ENCODE assay signal across 9 cellular contexts in the genomic region with DNA sequence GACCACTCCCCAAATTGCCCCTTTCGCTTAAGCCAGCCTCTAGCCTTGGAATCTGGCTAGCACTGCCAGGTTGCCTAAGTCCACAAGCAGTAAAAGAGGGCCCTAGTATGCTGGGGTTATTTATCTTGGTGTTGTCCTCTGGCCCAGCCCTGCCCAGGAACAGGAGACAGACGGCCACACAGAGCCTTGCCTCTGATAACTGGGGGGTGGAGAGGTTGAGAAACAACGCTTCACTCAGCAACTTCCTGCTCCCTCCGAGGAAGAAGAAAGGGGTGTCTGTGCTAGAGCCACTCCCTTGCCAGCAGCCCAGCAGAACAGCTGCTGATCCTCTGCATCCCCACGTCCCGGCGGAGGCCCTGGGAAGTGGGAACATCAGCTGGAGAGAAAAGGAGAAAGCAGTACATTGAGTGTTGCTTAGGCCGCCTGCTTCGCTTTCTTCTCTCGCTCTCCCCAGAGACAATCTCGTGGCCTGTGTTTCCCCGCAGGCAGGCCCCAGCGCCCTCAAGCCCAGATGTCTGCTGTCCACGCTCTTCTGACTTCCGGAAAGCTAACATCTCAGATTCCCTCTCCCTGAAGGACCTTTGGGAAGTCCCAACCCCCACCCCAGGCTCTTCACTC. TPM values are rescaled to one million over a fixed set of nuclear protein-coding genes. Genes with fewer than 3 reads are reported as not detected.
A peak's percentile ranks its signal among the peaks of the same experiment; 100 is the strongest.
DNase-seq lines count a peak whose midpoint lies in the region; ATAC-seq and TF ChIP-seq lines count a peak whose summit lies in the region.
"Had no signal": no experiment of that assay in that cellular context is flagged by ENCODE, and none has a peak within 500 bp of the region (broad histone marks: within the 10 kb centered on the region; RNA-seq: fewer than 3 reads in every experiment).

No MANE protein-coding gene starts in this region.

- POLR2A ChIA-PET in activated CD4-positive, alpha-beta T cell treated with anti-CD3 and anti-CD28 coated beads, Interleukin-2, amount 10 ng/mL, durations not matched to agents 7 days and 5 days (lab: Charles Lee): no interaction called here

- peaks cover under 1% of the 10 kb centered on the region for H3K27me3 ChIP-seq in NT2/D1 (ENCODE audit: insufficient read depth, insufficient read length)

- H3K9me3 Mint-ChIP-seq in activated CD4-positive, alpha-beta T cell treated with anti-CD3 and anti-CD28 coated beads, Interleukin-2, amount 10 ng/mL, durations not matched to agents 7 days and 5 days: no peaks in the 10 kb centered on the region

- H3K27ac Mint-ChIP-seq in activated CD4-positive, alpha-beta T cell treated with anti-CD3 and anti-CD28 coated beads, Interleukin-2, amount 10 ng/mL, durations not matched to agents 7 days and 5 days: no peak overlapping the region

- CTCF ChIA-PET in activated CD4-positive, alpha-beta T cell treated with anti-CD3 and anti-CD28 coated beads, Interleukin-2, amount 10 ng/mL, durations not matched to agents 7 days and 5 days (lab: Charles Lee): no interaction called here

- no peaks in the 10 kb centered on the region for H3K36me3 ChIP-seq in NT2/D1 (ENCODE audit: insufficient read depth, insufficient read length, low read length)

- no peaks in the 10 kb centered on the region for H3K4me1 ChIP-seq in NT2/D1 (ENCODE audit: insufficient read depth, insufficient read length)

- H3K4me3 ChIP-seq in NT2/D1 (ENCODE audit: insufficient read length, low read depth) (no peak overlapping the region), fibroblast of villous mesenchyme (ENCODE audit: low read depth, low read length) (no peak overlapping the region)

- H3K4me1 Mint-ChIP-seq in activated CD4-positive, alpha-beta T cell treated with anti-CD3 and anti-CD28 coated beads, Interleukin-2, amount 10 ng/mL, durations not matched to agents 7 days and 5 days: no peaks in the 10 kb centered on the region

- peaks cover 4% of the 10 kb centered on the region for H3K27me3 Mint-ChIP-seq in activated CD4-positive, alpha-beta T cell treated with anti-CD3 and anti-CD28 coated beads, Interleukin-2, amount 10 ng/mL, durations not matched to agents 7 days and 5 days

- no peaks in the 10 kb centered on the region for H3K36me3 Mint-ChIP-seq in activated CD4-positive, alpha-beta T cell treated with anti-CD3 and anti-CD28 coated beads, Interleukin-2, amount 10 ng/mL, durations not matched to agents 7 days and 5 days (ENCODE audit: low read depth)

- TF ChIP-seq CTCF in fibroblast of villous mesenchyme (IDR thresholded peaks at IDR 0.05; ENCODE audit: insufficient read depth, low read depth, low read length): no peak
- TF ChIP-seq CTCF in omental fat pad (IDR thresholded peaks at IDR 0.05): no peak

- H3K9ac ChIP-seq in NT2/D1 (ENCODE audit: insufficient read length, low read depth): peak overlapping the region; percentile 42

- H3K4me3 Mint-ChIP-seq in activated CD4-positive, alpha-beta T cell treated with anti-CD3 and anti-CD28 coated beads, Interleukin-2, amount 10 ng/mL, durations not matched to agents 7 days and 5 days: no peak overlapping the region

- no peaks in the 10 kb centered on the region for H3K9me3 ChIP-seq in NT2/D1 (ENCODE audit: insufficient read depth, low read length)

- DNase-seq in NT2/D1 (ENCODE audit: low read depth, low spot score) (no peak), fibroblast of villous mesenchyme (ENCODE audit: low read depth) (peak; percentile 62), omental fat pad (ENCODE audit: low spot score) (no peak), DMS114 treated with DMSO at 0.1 percent for 48 hours (lab: John Stamatoyannopoulos, UW; ENCODE audit: unreplicated experiment) (no peak)
- DNase-seq in NK-92 treated with Interleukin-12 subunit alpha and Interleukin-12 subunit beta, amount 100 ng/mL, for 24 hours (lab: John Stamatoyannopoulos, UW): no peak
- DNase-seq in activated CD4-positive, alpha-beta T cell treated with anti-CD3 and anti-CD28 coated beads, Interleukin-2, amount 10 ng/mL, durations not matched to agents 7 days and 5 days: no peak

- peak; percentile 54 for ATAC-seq in GM18498 (IDR thresholded peaks at IDR 0.05; ENCODE audit: unreplicated experiment)
- peak; percentile 73 for ATAC-seq in HG02798 (IDR thresholded peaks at IDR 0.05; ENCODE audit: poor library complexity, unreplicated experiment)
- ATAC-seq in omental fat pad (ENCODE audit: low FRiP score): peak; percentile 41

RNA-seq across cellular contexts. Expression of gene C3orf70, which starts 22.6 kb away (rescaled TPM):
- total RNA-seq in fibroblast of villous mesenchyme (2.2 and 4.2 TPM in 2 replicates), omental fat pad (1 to 10 TPM; 2.8 to 4.9 (median 3.5) TPM)
- under 1 TPM in 1 of 2 experiments, not detected in 1; 0.06 TPM for total RNA-seq in activated CD4-positive, alpha-beta T cell treated with anti-CD3 and anti-CD28 coated beads, Interleukin-2, amount 10 ng/mL, durations not matched to agents 7 days and 5 days
- total RNA-seq: mononuclear cell had no signal
